ENCODE assay signal across 2 cellular contexts in genomic region chr20:49987868-49988690, GRCh38.
TF ChIP-seq lines count a peak whose summit lies in the region.

No MANE protein-coding gene starts in this region.

TF ChIP-seq in SK-N-SH, 30 proteins besides CTCF, POLR2A, EP300 and RAD21 (continued from another document):
- TF ChIP-seq REST (IDR thresholded peaks at IDR 0.05; ENCODE audit: low read depth, low read length): no peak
- TF ChIP-seq FOXJ3 (CRISPR knock-in tag; IDR thresholded peaks at IDR 0.05): no peak
- no peak for TF ChIP-seq POLR2AphosphoS5 (IDR thresholded peaks at IDR 0.05; ENCODE audit: low read depth, low read length)
- TF ChIP-seq CHD2 (IDR thresholded peaks at IDR 0.05; ENCODE audit: low read length, partially characterized antibody): no peak
- TF ChIP-seq SIN3A (IDR thresholded peaks at IDR 0.05; ENCODE audit: borderline replicate concordance, low read depth, low read length): no peak
- no peak for TF ChIP-seq ZBTB33 (IDR thresholded peaks at IDR 0.05; ENCODE audit: borderline replicate concordance, low read depth)
- no peak for TF ChIP-seq PBX3 (IDR thresholded peaks at IDR 0.05)
- no peak for TF ChIP-seq IRF3 (IDR thresholded peaks at IDR 0.05; ENCODE audit: low read depth, low read length)
- no peak for TF ChIP-seq MAX (IDR thresholded peaks at IDR 0.05; ENCODE audit: low read depth)
- TF ChIP-seq RFX5 (IDR thresholded peaks at IDR 0.05; ENCODE audit: low read length): no peak
- TF ChIP-seq JUND (IDR thresholded peaks at IDR 0.05): no peak
- no peak for TF ChIP-seq USF2 (IDR thresholded peaks at IDR 0.05; ENCODE audit: borderline replicate concordance, low read depth, low read length)
- TF ChIP-seq MEF2A (IDR thresholded peaks at IDR 0.05; ENCODE audit: borderline replicate concordance, low read depth): no peak
- TF ChIP-seq NRF1 (IDR thresholded peaks at IDR 0.05; ENCODE audit: low read depth, low read length): no peak
- no peak for TF ChIP-seq GABPA (IDR thresholded peaks at IDR 0.05; ENCODE audit: low read depth)

TF ChIP-seq in SK-N-SH treated with all-trans-retinoic acid at 6 μM for 48 hours, 23 proteins besides CTCF, POLR2A, EP300 and RAD21:
- TF ChIP-seq CSRNP3 (CRISPR knock-in tag; IDR thresholded peaks at IDR 0.05) (no peak), SNAI2 (CRISPR knock-in tag; IDR thresholded peaks at IDR 0.05) (no peak), GLIS3 (CRISPR knock-in tag; IDR thresholded peaks at IDR 0.05) (no peak)
